Comparison of ENCODE assay signal across 14 cellular contexts in genomic region chr20:35497780-35498189, GRCh38. TPM values are rescaled to one million over a fixed set of nuclear protein-coding genes. Genes with fewer than 3 reads are reported as not detected.
DNase-seq lines count a peak whose midpoint lies in the region; ATAC-seq and TF ChIP-seq lines count a peak whose summit lies in the region.
"Had no signal": no experiment of that assay in that cellular context is flagged by ENCODE, and none has a peak within 500 bp of the region (broad histone marks: within the 10 kb centered on the region; RNA-seq: fewer than 3 reads in every experiment).

No MANE protein-coding gene starts in this region.

- H3K36me3 ChIP-seq in adipocyte (ENCODE audit: control insufficient read depth, insufficient read depth, low read length, severe bottlenecking) (peaks cover 69% of the 10 kb centered on the region), spleen (peaks cover 8 to 100% (median 95%) of the 10 kb centered on the region in 6 donors)
- H3K36me3 ChIP-seq: neural progenitor cell had no signal

- no peak for TF ChIP-seq CTCF in spleen (IDR thresholded peaks at IDR 0.05 in 8 of 11, conservative IDR thresholded peaks at IDR 0.05 in 3 of 11)

- H3K36me3 Mint-ChIP-seq in activated T-helper 17 cell treated with anti-CD3 and anti-CD28 coated beads, Interleukin-2, amount 50 U/mL, for 72 hours (ENCODE audit: low read depth) = peaks cover 99% of the 10 kb centered on the region

- peak overlapping the region; percentile 62 for H3K9ac ChIP-seq in adipocyte (ENCODE audit: low read length)
- H3K9ac ChIP-seq: neural progenitor cell had no signal

- peaks cover 17% of the 10 kb centered on the region for H3K4me1 ChIP-seq in adipocyte (ENCODE audit: control insufficient read depth, insufficient read depth, low read length)
- H3K4me1 ChIP-seq in spleen = peaks cover 5 to 36% (median 23%) of the 10 kb centered on the region in 6 donors
- H3K4me1 ChIP-seq: HAP-1, neural progenitor cell had no signal

- no peaks in the 10 kb centered on the region for H3K27me3 Mint-ChIP-seq in activated T-helper 17 cell treated with anti-CD3 and anti-CD28 coated beads, Interleukin-2, amount 50 U/mL, for 72 hours
- H3K27me3 Mint-ChIP-seq: activated CD4-positive, alpha-beta T cell treated with anti-CD3 and anti-CD28 coated beads, Interleukin-2, amount 10 ng/mL, durations not matched to agents 24 days and 14 days; CD4-positive, CD25-positive, alpha-beta regulatory T cell had no signal

- H3K27me3 ChIP-seq in adipocyte (replicated peaks; ENCODE audit: control insufficient read depth, insufficient read depth, low read length) (no peaks in the 10 kb centered on the region), spleen (replicated peaks in 1 of 7) (no peaks in the 10 kb centered on the region)
- H3K27me3 ChIP-seq: neural progenitor cell had no signal

- H3K27ac ChIP-seq in temporal lobe (ENCODE audit: low read depth, low read length) (peak overlapping the region; percentile 71), spleen (no peak overlapping the region)
- H3K27ac ChIP-seq: neural progenitor cell had no signal

- H3K9me3 ChIP-seq in adipocyte (ENCODE audit: control insufficient read depth, low read length) (no peaks in the 10 kb centered on the region), spleen (no peaks in the 10 kb centered on the region)
- H3K9me3 ChIP-seq: HAP-1 had no signal

- 94 to 100% (median 95%) methylated on average over 8 to 9 of the region's 9 CpGs for WGBS in spleen, 5 donors

- peaks cover 15% of the 10 kb centered on the region for H3K4me1 Mint-ChIP-seq in activated T-helper 17 cell treated with anti-CD3 and anti-CD28 coated beads, Interleukin-2, amount 50 U/mL, for 72 hours
- H3K4me1 Mint-ChIP-seq: neural progenitor cell had no signal

- no peak overlapping the region for H3K4me3 Mint-ChIP-seq in activated T-helper 17 cell treated with anti-CD3 and anti-CD28 coated beads, Interleukin-2, amount 50 U/mL, for 72 hours
- H3K4me3 Mint-ChIP-seq: activated CD4-positive, alpha-beta T cell treated with anti-CD3 and anti-CD28 coated beads, Interleukin-2, amount 10 ng/mL, durations not matched to agents 24 days and 14 days; CD4-positive, CD25-positive, alpha-beta regulatory T cell; neural progenitor cell; T-helper 1 cell treated with Interleukin-12 subunit alpha and Interleukin-12 subunit beta and Interleukin-4 antibody, amounts not matched to agents 30 μg/mL and 1 μg/mL, for 36 hours had no signal

- TF ChIP-seq POLR2A in spleen (IDR thresholded peaks at IDR 0.05) = no peak

- DNase-seq in adipocyte (ENCODE audit: low read depth) (no peak), globus pallidus (ENCODE audit: low spot score) (peak; percentile 82), mucosa of gallbladder (ENCODE audit: low spot score) (peak; percentile 59), cortex of kidney (lab: John Stamatoyannopoulos, UW) (no peak), spleen (no peak)
- DNase-seq in activated CD4-positive, alpha-beta T cell treated with anti-CD3 and anti-CD28 coated beads for 1 hour = no peak
- DNase-seq: activated CD4-positive, alpha-beta T cell treated with anti-CD3 and anti-CD28 coated beads, Interleukin-2, amount 10 ng/mL, durations not matched to agents 24 days and 14 days; CD4-positive, CD25-positive, alpha-beta regulatory T cell; GF-D8 had no signal

- H3K27ac Mint-ChIP-seq in activated T-helper 17 cell treated with anti-CD3 and anti-CD28 coated beads, Interleukin-2, amount 50 U/mL, for 72 hours = no peak overlapping the region
- H3K27ac Mint-ChIP-seq: activated CD4-positive, alpha-beta T cell treated with anti-CD3 and anti-CD28 coated beads, Interleukin-2, amount 10 ng/mL, durations not matched to agents 24 days and 14 days; CD4-positive, CD25-positive, alpha-beta regulatory T cell; neural progenitor cell; T-helper 1 cell treated with Interleukin-12 subunit alpha and Interleukin-12 subunit beta and Interleukin-4 antibody, amounts not matched to agents 30 μg/mL and 1 μg/mL, for 36 hours had no signal

- no peak for ATAC-seq in activated T-helper 17 cell treated with anti-CD3 and anti-CD28 coated beads, Interleukin-2, amount 50 U/mL, for 72 hours (replicated peaks)

- H3K4me3 ChIP-seq in adipocyte (ENCODE audit: low read length) = no peak overlapping the region
- H3K4me3 ChIP-seq in spleen = no peak overlapping the region
- H3K4me3 ChIP-seq: HAP-1, neural progenitor cell had no signal

- no peaks in the 10 kb centered on the region for H3K9me3 Mint-ChIP-seq in activated T-helper 17 cell treated with anti-CD3 and anti-CD28 coated beads, Interleukin-2, amount 50 U/mL, for 72 hours
- H3K9me3 Mint-ChIP-seq: activated CD4-positive, alpha-beta T cell treated with anti-CD3 and anti-CD28 coated beads, Interleukin-2, amount 10 ng/mL, durations not matched to agents 24 days and 14 days; CD4-positive, CD25-positive, alpha-beta regulatory T cell; neural progenitor cell; T-helper 1 cell treated with Interleukin-12 subunit alpha and Interleukin-12 subunit beta and Interleukin-4 antibody, amounts not matched to agents 30 μg/mL and 1 μg/mL, for 36 hours had no signal

- intact Hi-C loops in spleen (cut with DNase I; ENCODE audit: low total_unique reads) = no loop called here

RNA-seq across cellular contexts. Expression of gene C20orf173, which starts 31.7 kb away (rescaled TPM):
- total RNA-seq in mucosa of gallbladder = not detected
- not detected for total RNA-seq in temporal lobe
- not detected for total RNA-seq in activated T-helper 17 cell treated with anti-CD3 and anti-CD28 coated beads, Interleukin-2, amount 50 U/mL, for 72 hours
- total RNA-seq in spleen = not detected
- polyA plus RNA-seq in spleen = not detected
- total RNA-seq: activated CD4-positive, alpha-beta T cell treated with anti-CD3 and anti-CD28 coated beads, Interleukin-2, amount 10 ng/mL, durations not matched to agents 24 days and 14 days; CD4-positive, CD25-positive, alpha-beta regulatory T cell had no signal
- polyA plus RNA-seq: CD4-positive, CD25-positive, alpha-beta regulatory T cell had no signal

RNA-seq across cellular contexts. Expression of gene CEP250, which starts 42.4 kb away (rescaled TPM):
- total RNA-seq in mucosa of gallbladder (33.5 TPM), temporal lobe (21.6 TPM), spleen (10 to 100 TPM; 44.3 to 70.0 (median 50.6) TPM)
- total RNA-seq in activated T-helper 17 cell treated with anti-CD3 and anti-CD28 coated beads, Interleukin-2, amount 50 U/mL, for 72 hours = 10 to 100 TPM; 77.8 to 88.3 TPM
- 10 to 100 TPM; 15.2 to 25.6 (median 15.7) TPM for polyA plus RNA-seq in spleen

RNA-seq across cellular contexts. Expression of gene ERGIC3, which starts 44.1 kb away (rescaled TPM):
- total RNA-seq in mucosa of gallbladder (319 TPM), temporal lobe (160 TPM), spleen (100 to 1,000 TPM; 127 to 179 (median 149) TPM)
- total RNA-seq in activated T-helper 17 cell treated with anti-CD3 and anti-CD28 coated beads, Interleukin-2, amount 50 U/mL, for 72 hours = 100 to 1,000 TPM; 133 to 142 TPM
- polyA plus RNA-seq in spleen = 100 to 1,000 TPM; 134 to 179 (median 145) TPM

RNA-seq across cellular contexts. Expression of gene GDF5, which starts 59.8 kb away (rescaled TPM):
- 0.09 TPM for total RNA-seq in mucosa of gallbladder
- 0.49 TPM for total RNA-seq in temporal lobe
- total RNA-seq in activated T-helper 17 cell treated with anti-CD3 and anti-CD28 coated beads, Interleukin-2, amount 50 U/mL, for 72 hours = not detected
- total RNA-seq in spleen = not detected
- under 1 TPM; 0.02 to 0.06 (median 0.03) TPM for polyA plus RNA-seq in spleen
- total RNA-seq: activated CD4-positive, alpha-beta T cell treated with anti-CD3 and anti-CD28 coated beads, Interleukin-2, amount 10 ng/mL, durations not matched to agents 24 days and 14 days; CD4-positive, CD25-positive, alpha-beta regulatory T cell had no signal
- polyA plus RNA-seq: CD4-positive, CD25-positive, alpha-beta regulatory T cell had no signal

Comparison
In these comparisons a context has a peak if more than half of its experiments do, and no peak if none do; other contexts are left out.
1. DNase-seq: peak in globus pallidus (single experiment) and mucosa of gallbladder (single experiment); none in adipocyte (single experiment), cortex of kidney (single experiment), spleen (single experiment) and activated CD4-positive, alpha-beta T cell treated with anti-CD3 and anti-CD28 coated beads for 1 hour (single experiment).